ENCODE assay signal across 22 cellular contexts in genomic region chr14:70292716-70293115, GRCh38.
"Had no signal": no experiment of that assay in that cellular context is flagged by ENCODE, and none has a peak within 500 bp of the region (broad histone marks: within the 10 kb centered on the region; RNA-seq: fewer than 3 reads in every experiment).

No MANE protein-coding gene starts in this region.

- DNase-seq: cortex of kidney; effector CD4-positive, alpha-beta T cell; foreskin fibroblast; gastrocnemius medialis; head of caudate nucleus; left ventricle myocardium superior; lower lobe of right lung; natural killer cell; right lobe of liver; small intestine; stimulated activated CD4-positive, alpha-beta T cell treated with anti-CD3 and anti-CD28 coated beads, Interleukin-15, amount 100 ng/mL, for 24 hours; stimulated activated CD4-positive, alpha-beta T cell treated with anti-CD3 and anti-CD28 coated beads, Interleukin-2, amount 100 ng/mL, for 48 hours; stimulated activated naive B cell treated with anti-CD40 and anti-IgM and Interleukin-4, amounts not matched to agents 10 μg/mL and 1 μg/mL and 100 μg/mL, for 72 hours; stimulated activated naive CD8-positive, alpha-beta T cell treated with anti-CD3 and anti-CD28 coated beads, Interleukin-15, amount 100 ng/mL, for 72 hours; transverse colon; upper lobe of right lung; uterus had no signal

- H3K36me3 ChIP-seq: gastrocnemius medialis, lower lobe of right lung, right lobe of liver, suprapubic skin, transverse colon, upper lobe of right lung, uterus had no signal

- H3K27me3 Mint-ChIP-seq: progenitor cell of endocrine pancreas had no signal

- ATAC-seq: gastrocnemius medialis; left ventricle myocardium superior; lower lobe of right lung; natural killer cell; right lobe of liver; stimulated activated naive B cell treated with anti-CD40 and anti-IgM and Interleukin-4, amounts not matched to agents 10 μg/mL and 1 μg/mL and 100 μg/mL, for 72 hours; stimulated activated naive CD8-positive, alpha-beta T cell treated with anti-CD3 and anti-CD28 coated beads, Interleukin-15, amount 100 ng/mL, for 72 hours; upper lobe of right lung had no signal

- H3K36me3 Mint-ChIP-seq: natural killer cell; stimulated activated naive B cell treated with anti-CD40 and anti-IgM and Interleukin-4, amounts not matched to agents 10 μg/mL and 1 μg/mL and 100 μg/mL, for 72 hours had no signal

- FAIRE-seq: keratinocyte, small intestine had no signal

- H3K27ac Mint-ChIP-seq: natural killer cell; progenitor cell of endocrine pancreas; stimulated activated naive B cell treated with anti-CD40 and anti-IgM and Interleukin-4, amounts not matched to agents 10 μg/mL and 1 μg/mL and 100 μg/mL, for 72 hours; stimulated activated naive CD8-positive, alpha-beta T cell treated with anti-CD3 and anti-CD28 coated beads, Interleukin-15, amount 100 ng/mL, for 72 hours had no signal

- H3K9me3 Mint-ChIP-seq: natural killer cell; neural crest cell; stimulated activated naive B cell treated with anti-CD40 and anti-IgM and Interleukin-4, amounts not matched to agents 10 μg/mL and 1 μg/mL and 100 μg/mL, for 72 hours; stimulated activated naive CD8-positive, alpha-beta T cell treated with anti-CD3 and anti-CD28 coated beads, Interleukin-15, amount 100 ng/mL, for 72 hours had no signal

- H3K9me3 ChIP-seq: gastrocnemius medialis, lower lobe of right lung, right lobe of liver, suprapubic skin, transverse colon, upper lobe of right lung, uterus had no signal

- H3K4me1 Mint-ChIP-seq: natural killer cell; neural crest cell; stimulated activated naive CD8-positive, alpha-beta T cell treated with anti-CD3 and anti-CD28 coated beads, Interleukin-15, amount 100 ng/mL, for 72 hours had no signal

- H2AFZ ChIP-seq: parathyroid adenoma had no signal

- H3K4me3 ChIP-seq: gastrocnemius medialis, lower lobe of right lung, right lobe of liver, suprapubic skin, transverse colon, upper lobe of right lung, uterus had no signal

- H3K27ac ChIP-seq: gastrocnemius medialis, lower lobe of right lung, parathyroid adenoma, right lobe of liver, suprapubic skin, transverse colon, upper lobe of right lung, uterus had no signal

- H3K79me2 ChIP-seq: parathyroid adenoma had no signal

- H3K9ac ChIP-seq: parathyroid adenoma had no signal

- H3K4me3 Mint-ChIP-seq: natural killer cell; neural crest cell; stimulated activated naive B cell treated with anti-CD40 and anti-IgM and Interleukin-4, amounts not matched to agents 10 μg/mL and 1 μg/mL and 100 μg/mL, for 72 hours; stimulated activated naive CD8-positive, alpha-beta T cell treated with anti-CD3 and anti-CD28 coated beads, Interleukin-15, amount 100 ng/mL, for 72 hours had no signal

- H3K4me1 ChIP-seq: gastrocnemius medialis, lower lobe of right lung, parathyroid adenoma, right lobe of liver, suprapubic skin, transverse colon, upper lobe of right lung, uterus had no signal

- H3K27me3 ChIP-seq: gastrocnemius medialis, right lobe of liver, suprapubic skin, transverse colon, upper lobe of right lung, uterus had no signal
